24 cellular contexts compared by ENCODE assay signal in the genomic region with DNA sequence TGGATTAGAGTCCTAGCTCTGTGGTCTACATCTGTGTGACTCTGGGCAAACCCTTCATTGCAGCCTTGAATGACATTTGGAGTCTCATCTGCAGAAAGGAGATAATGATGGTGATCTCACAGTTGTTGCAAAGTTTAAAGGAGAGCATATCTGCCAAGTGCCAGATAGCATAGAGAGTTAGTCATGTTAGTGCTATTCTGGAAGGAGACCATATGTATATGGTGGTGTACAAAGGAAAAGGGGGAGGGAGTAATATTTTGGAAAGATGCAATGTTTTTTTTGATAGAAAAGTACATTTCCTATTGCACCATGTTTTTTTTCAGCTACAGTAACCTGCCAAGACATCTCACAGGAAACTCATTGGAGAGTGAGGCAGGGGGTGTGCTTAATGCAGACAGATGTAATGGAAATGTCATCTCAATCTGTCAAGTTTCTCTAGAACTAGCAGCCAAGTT.
DNase-seq lines count a peak whose midpoint lies in the region; ATAC-seq, FAIRE-seq and TF ChIP-seq lines count a peak whose summit lies in the region.
"Had no signal": no experiment of that assay in that cellular context is flagged by ENCODE, and none has a peak within 500 bp of the region (broad histone marks: within the 10 kb centered on the region; RNA-seq: fewer than 3 reads in every experiment).

No MANE protein-coding gene starts in this region.

- H2AFZ ChIP-seq in SK-N-SH (ENCODE audit: low read depth) (no peak overlapping the region), mammary epithelial cell (ENCODE audit: low read depth, low read length) (no peak overlapping the region)
- H2AFZ ChIP-seq: neural progenitor cell had no signal

- no peak overlapping the region for H3K4me3 ChIP-seq in SK-N-SH (ENCODE audit: low read depth in 2 of 2, low read length in 1 of 2)
- H3K4me3 ChIP-seq in adipocyte (ENCODE audit: low read length): no peak overlapping the region
- no peak overlapping the region for H3K4me3 ChIP-seq in fibroblast of the aortic adventitia (ENCODE audit: low read depth, low read length)
- H3K4me3 ChIP-seq in mammary epithelial cell (replicated peaks in 1 of 3; ENCODE audit: insufficient read depth in 1 of 3, low read depth in 2 of 3, low read length in 3 of 3): no peak overlapping the region
- H3K4me3 ChIP-seq: BLaER1, gastroesophageal sphincter, neural progenitor cell, skin epidermis had no signal

- POLR2A ChIA-PET in SK-N-SH (lab: Yijun Ruan, JAX): no interaction called here

- dilution Hi-C loops in mammary epithelial cell (cut with HindIII; ENCODE audit: low sequenced_read_pairs): no loop called here

- H4K20me1 ChIP-seq in SK-N-SH (ENCODE audit: insufficient read depth) (no peaks in the 10 kb centered on the region), mammary epithelial cell (ENCODE audit: insufficient read depth, low read length) (no peaks in the 10 kb centered on the region)
- H4K20me1 ChIP-seq: BLaER1 had no signal

- H3K79me2 ChIP-seq in SK-N-SH (ENCODE audit: insufficient read depth): no peaks in the 10 kb centered on the region
- H3K79me2 ChIP-seq in mammary epithelial cell (ENCODE audit: insufficient read depth, low read length): no peaks in the 10 kb centered on the region

- intact Hi-C loops in mammary epithelial cell (cut with micrococcal nuclease): no loop called here

- TF ChIP-seq EP300 in SK-N-SH (IDR thresholded peaks at IDR 0.05; ENCODE audit: borderline replicate concordance in 1 of 2, low read depth in 1 of 2, low read length in 1 of 2): no peak

- no peaks in the 10 kb centered on the region for H3K9me2 ChIP-seq in SK-N-SH

- TF ChIP-seq CTCF in SK-N-SH (IDR thresholded peaks at IDR 0.05) (no peak), fibroblast of the aortic adventitia (IDR thresholded peaks at IDR 0.05; ENCODE audit: insufficient read depth, low read length) (no peak), mammary epithelial cell (conservative IDR thresholded peaks at IDR 0.05 in 1 of 2, IDR thresholded peaks at IDR 0.05 in 1 of 2; ENCODE audit: extremely low read depth in 1 of 2, insufficient read depth in 1 of 2, low read depth in 1 of 2, low read length in 2 of 2) (no peak)

- TF ChIP-seq RAD21 in SK-N-SH (IDR thresholded peaks at IDR 0.05; ENCODE audit: low read length): no peak

- H3K27ac ChIP-seq in SK-N-SH (ENCODE audit: low read depth in 2 of 2, low read length in 1 of 2) (no peak overlapping the region), mammary epithelial cell (ENCODE audit: insufficient read depth, low read depth, low read length) (no peak overlapping the region), substantia nigra (ENCODE audit: low read depth, low read length, poor library complexity, severe bottlenecking) (no peak overlapping the region)
- H3K27ac ChIP-seq: 22Rv1, BLaER1, gastroesophageal sphincter, neural progenitor cell, skin epidermis had no signal

- H3K4me1 ChIP-seq in SK-N-SH (ENCODE audit: control insufficient read depth in 1 of 2, insufficient read depth in 2 of 2, low read depth in 1 of 2, low read length in 1 of 2) (no peaks in the 10 kb centered on the region), adipocyte (ENCODE audit: control insufficient read depth, insufficient read depth, low read length) (no peaks in the 10 kb centered on the region), mammary epithelial cell (ENCODE audit: insufficient read depth, low read length) (no peaks in the 10 kb centered on the region)
- H3K4me1 ChIP-seq: BLaER1, gastroesophageal sphincter had no signal

- CTCF ChIA-PET in SK-N-SH (lab: Yijun Ruan, JAX): interaction anchor here (2.4 kb wide), 1 partner anchor 21 kb away, joined by 10 read pairs; no protein-coding TSS in a partner anchor
- CTCF ChIA-PET in mammary epithelial cell (lab: Charles Lee; ENCODE audit: low non-redundant PET): no interaction called here

- no TSS peak for BruUV-seq in mammary epithelial cell (replicated peaks; lab: Mats Ljungman, UMichigan)

- FAIRE-seq in urothelium cell line (lab: Jason Lieb, UNC): no peak
- FAIRE-seq: keratinocyte, RCC 7860 had no signal

- ATAC-seq in SK-N-SH treated with all-trans-retinoic acid at 6 μM for 48 hours: no peak
- ATAC-seq in HG03520 (IDR thresholded peaks at IDR 0.05; ENCODE audit: unreplicated experiment): no peak
- ATAC-seq: activated CD8-positive, alpha-beta T cell treated with anti-CD3 and anti-CD28 coated beads for 36 hours; gastroesophageal sphincter; stimulated activated memory B cell treated with anti-CD40 and anti-IgM and Interleukin-4, amounts not matched to agents 10 μg/mL and 1 μg/mL and 100 μg/mL, for 72 hours had no signal

- H3K27me3 ChIP-seq in SK-N-SH (ENCODE audit: insufficient read depth) (no peaks in the 10 kb centered on the region), adipocyte (replicated peaks; ENCODE audit: control insufficient read depth, insufficient read depth, low read length) (no peaks in the 10 kb centered on the region), mammary epithelial cell (ENCODE audit: insufficient read depth, low read length) (no peaks in the 10 kb centered on the region)
- H3K27me3 ChIP-seq: BLaER1, gastroesophageal sphincter, neural progenitor cell had no signal

- DNase-seq in SK-N-SH (no peak), adipocyte (ENCODE audit: low read depth) (peak; percentile 50), fibroblast of the aortic adventitia (ENCODE audit: low read depth) (peak; percentile 88), mammary epithelial cell (no peak), urothelium cell line (ENCODE audit: low spot score) (no peak), substantia nigra (lab: John Stamatoyannopoulos, UW) (no peak)
- DNase-seq: activated CD8-positive, alpha-beta T cell treated with anti-CD3 and anti-CD28 coated beads for 36 hours; amniotic stem cell; COR-L47; hypothalamus; MM.1S; NCI-H1436 treated with DMSO at 0.1 percent for 48 hours; NCI-H524; stimulated activated CD4-positive, alpha-beta T cell treated with anti-CD3 and anti-CD28 coated beads, Interleukin-2, amount 100 ng/mL, for 24 hours had no signal

- peaks cover 19 to 47% of the 10 kb centered on the region in 2 experiments for H3K36me3 ChIP-seq in SK-N-SH (replicated peaks in 1 of 2; ENCODE audit: control insufficient read depth in 1 of 2, insufficient read depth in 2 of 2, low read length in 1 of 2)
- peaks cover 27% of the 10 kb centered on the region for H3K36me3 ChIP-seq in adipocyte (ENCODE audit: control insufficient read depth, insufficient read depth, low read length, severe bottlenecking)
- H3K36me3 ChIP-seq in mammary epithelial cell (ENCODE audit: insufficient read depth, low read length): no peaks in the 10 kb centered on the region

- H3K4me2 ChIP-seq in SK-N-SH (no peak overlapping the region), mammary epithelial cell (ENCODE audit: insufficient read depth, low read depth, low read length) (no peak overlapping the region)
- H3K4me2 ChIP-seq: BLaER1, neural progenitor cell had no signal

- no peaks in the 10 kb centered on the region for H3K9me3 ChIP-seq in SK-N-SH
- H3K9me3 ChIP-seq in adipocyte (ENCODE audit: control insufficient read depth, low read length): no peaks in the 10 kb centered on the region
- no peaks in the 10 kb centered on the region for H3K9me3 ChIP-seq in mammary epithelial cell (replicated peaks; ENCODE audit: insufficient read depth, low read length)
- H3K9me3 ChIP-seq: BLaER1, gastroesophageal sphincter had no signal

- H3K9ac ChIP-seq in SK-N-SH: no peak overlapping the region
- no peak overlapping the region for H3K9ac ChIP-seq in adipocyte (ENCODE audit: low read length)
- H3K9ac ChIP-seq in mammary epithelial cell (ENCODE audit: insufficient read depth, low read length): no peak overlapping the region
- H3K9ac ChIP-seq: BLaER1, neural progenitor cell had no signal

- in situ Hi-C loops in mammary epithelial cell (cut with MboI; ENCODE audit: low sequenced_read_pairs in 2 of 2): no loop called here

- H3F3A ChIP-seq in SK-N-SH (replicated peaks; ENCODE audit: insufficient read depth): peaks cover 4% of the 10 kb centered on the region

TF ChIP-seq in SK-N-SH, 30 proteins besides CTCF, POLR2A, EP300 and RAD21 (continues in another document):
- no peak for TF ChIP-seq YY1 (IDR thresholded peaks at IDR 0.05; ENCODE audit: low read depth)
- no peak for TF ChIP-seq SMC3 (IDR thresholded peaks at IDR 0.05; ENCODE audit: low read depth, low read length)
- no peak for TF ChIP-seq GATA2 (CRISPR knock-in tag; IDR thresholded peaks at IDR 0.05)
- peak; percentile 27; the same call in 1 of the 2 replicates for TF ChIP-seq TCF12 (IDR thresholded peaks at IDR 0.05)
- TF ChIP-seq, protein P1, sequence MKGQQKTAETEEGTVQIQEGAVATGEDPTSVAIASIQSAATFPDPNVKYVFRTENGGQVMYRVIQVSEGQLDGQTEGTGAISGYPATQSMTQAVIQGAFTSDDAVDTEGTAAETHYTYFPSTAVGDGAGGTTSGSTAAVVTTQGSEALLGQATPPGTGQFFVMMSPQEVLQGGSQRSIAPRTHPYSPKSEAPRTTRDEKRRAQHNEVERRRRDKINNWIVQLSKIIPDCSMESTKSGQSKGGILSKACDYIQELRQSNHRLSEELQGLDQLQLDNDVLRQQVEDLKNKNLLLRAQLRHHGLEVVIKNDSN (IDR thresholded peaks at IDR 0.05; ENCODE audit: borderline replicate concordance, low read depth): no peak
- TF ChIP-seq POLR2AphosphoS5 (IDR thresholded peaks at IDR 0.05; ENCODE audit: low read depth, low read length): no peak
- no peak for TF ChIP-seq TAF1 (IDR thresholded peaks at IDR 0.05; ENCODE audit: borderline replicate concordance, low read depth, low read length)
- TF ChIP-seq FOSL2 (IDR thresholded peaks at IDR 0.05; ENCODE audit: borderline replicate concordance, low read depth): peak; percentile 19; the same call in 1 of the 2 replicates

TF ChIP-seq in SK-N-SH treated with all-trans-retinoic acid at 6 μM for 48 hours, 23 proteins besides CTCF, POLR2A, EP300 and RAD21 (continues in another document):
- no peak for TF ChIP-seq SNAI2 (CRISPR knock-in tag; IDR thresholded peaks at IDR 0.05)
- TF ChIP-seq ARNTL (CRISPR knock-in tag; IDR thresholded peaks at IDR 0.05; ENCODE audit: borderline replicate concordance, low read depth): no peak
- no peak for TF ChIP-seq CSDC2 (CRISPR knock-in tag; IDR thresholded peaks at IDR 0.05)
- no peak for TF ChIP-seq ZNF8 (CRISPR knock-in tag; IDR thresholded peaks at IDR 0.05)
- TF ChIP-seq PPARA (CRISPR knock-in tag; IDR thresholded peaks at IDR 0.05; ENCODE audit: borderline replicate concordance): no peak
- no peak for TF ChIP-seq ZNF70 (CRISPR knock-in tag; IDR thresholded peaks at IDR 0.05)
- TF ChIP-seq ESRRG (CRISPR knock-in tag; IDR thresholded peaks at IDR 0.05): no peak
- no peak for TF ChIP-seq TCF4 (CRISPR knock-in tag; IDR thresholded peaks at IDR 0.05; ENCODE audit: borderline replicate concordance)

Comparison
In these comparisons a context has a peak if more than half of its experiments do, and no peak if none do; other contexts are left out.
1. DNase-seq: peak in adipocyte (single experiment) and fibroblast of the aortic adventitia (single experiment); none in SK-N-SH (single experiment), mammary epithelial cell (single experiment), urothelium cell line (single experiment) and substantia nigra (0 of 49).